ENCODE assay signal across 22 cellular contexts in genomic region chr19:39248806-39249205, GRCh38. TPM values are rescaled to one million over a fixed set of nuclear protein-coding genes. Genes with fewer than 3 reads are reported as not detected.
DNase-seq lines count a peak whose midpoint lies in the region; ATAC-seq and TF ChIP-seq lines count a peak whose summit lies in the region.
"Had no signal": no experiment of that assay in that cellular context is flagged by ENCODE, and none has a peak within 500 bp of the region (broad histone marks: within the 10 kb centered on the region; RNA-seq: fewer than 3 reads in every experiment).

TSS of gene IFNL4 (minus strand) at chr19:39248856.

- no peak for DNase-seq in thoracic aorta (ENCODE audit: low spot score)
- DNase-seq in SW480 (ENCODE audit: low spot score) = no peak
- no peak for DNase-seq in midbrain (lab: John Stamatoyannopoulos, UW)
- DNase-seq: activated CD4-positive, alpha-beta T cell treated with anti-CD3 and anti-CD28 coated beads for 4 hours; activated naive CD4-positive, alpha-beta T cell treated with anti-CD3 and anti-CD28 coated beads, Interleukin-2, amount 10 ng/mL, durations not matched to agents 7 days and 5 days; body of pancreas; DMS53; glutamatergic neuron; left cardiac atrium; MM.1S; naive B cell; NCI-H187 treated with DMSO at 0.1 percent for 48 hours; SHP77; substantia nigra; T-helper 9 cell had no signal

- ATAC-seq in thoracic aorta (ENCODE audit: insufficient number of reproducible peaks, low FRiP score, low read depth) = no peak
- ATAC-seq in GM21723 (IDR thresholded peaks at IDR 0.05; ENCODE audit: unreplicated experiment) = no peak
- ATAC-seq: body of pancreas, esophagus mucosa, left cardiac atrium had no signal

- H3K9ac ChIP-seq in HUES64 (ENCODE audit: low read depth, low read length) = no peak within 1 kb of the TSS; the same call in 1 of the 2 replicates

- no peaks in the 10 kb centered on the region; the same call in 1 of the 2 replicates for H3K4me1 ChIP-seq in HUES64 (ENCODE audit: insufficient read depth, low read length)
- no peaks in the 10 kb centered on the region for H3K4me1 ChIP-seq in ectodermal cell (ENCODE audit: control insufficient read depth, insufficient read depth, low read length)
- no peaks in the 10 kb centered on the region for H3K4me1 ChIP-seq in mesodermal cell (ENCODE audit: control insufficient read depth, insufficient read depth, low read length, poor library complexity, severe bottlenecking)
- H3K4me1 ChIP-seq in thoracic aorta (ENCODE audit: control insufficient read depth in 1 of 2, low read depth in 2 of 2) = peaks cover 0 to 10% of the 10 kb centered on the region in 2 donors

- H3K36me3 ChIP-seq in HUES64 (ENCODE audit: insufficient read depth, low read length) = no peaks in the 10 kb centered on the region
- H3K36me3 ChIP-seq in ectodermal cell (ENCODE audit: control insufficient read depth, insufficient read depth, low read length) = no peaks in the 10 kb centered on the region
- no peaks in the 10 kb centered on the region for H3K36me3 ChIP-seq in mesodermal cell (ENCODE audit: control insufficient read depth, insufficient read depth, low read length)
- H3K36me3 ChIP-seq in thoracic aorta = no peaks in the 10 kb centered on the region

- peak within 1 kb of the TSS; percentile 40 for H3K4me3 ChIP-seq in HUES64 (ENCODE audit: low read length)
- H3K4me3 ChIP-seq in ectodermal cell (ENCODE audit: insufficient read depth, low read depth, low read length) = peak within 1 kb of the TSS; percentile 13
- H3K4me3 ChIP-seq in mesodermal cell (ENCODE audit: extremely low read depth, insufficient read depth, low read length, poor library complexity, severe bottlenecking) = peak within 1 kb of the TSS; percentile 1
- H3K4me3 ChIP-seq in thoracic aorta = peak within 1 kb of the TSS; percentile 41
- H3K4me3 ChIP-seq: body of pancreas had no signal

- WGBS in HUES64 = 70% methylated on average over 13 of the region's 13 CpGs
- 70 to 73% methylated on average over 13 of the region's 13 CpGs for WGBS in ectodermal cell, 2 experiments
- WGBS in mesodermal cell (ENCODE audit: insufficient coverage in 2 of 2), 2 experiments = 62 to 69% methylated on average over 8 to 12 of the region's 13 CpGs

- H3K9me3 ChIP-seq in HUES64 (ENCODE audit: insufficient read depth, low read depth, low read length) (no peaks in the 10 kb centered on the region), ectodermal cell (ENCODE audit: control insufficient read depth, low read length) (no peaks in the 10 kb centered on the region), mesodermal cell (ENCODE audit: control insufficient read depth, low read length) (no peaks in the 10 kb centered on the region), thoracic aorta (no peaks in the 10 kb centered on the region)
- H3K9me3 ChIP-seq: body of pancreas had no signal

- peaks cover 56% of the 10 kb centered on the region for H3K27me3 ChIP-seq in HUES64 (ENCODE audit: insufficient read depth, low read length)
- peaks cover 76% of the 10 kb centered on the region for H3K27me3 ChIP-seq in ectodermal cell (ENCODE audit: control insufficient read depth, insufficient read depth, low read length, poor library complexity, severe bottlenecking)
- peaks cover 5% of the 10 kb centered on the region for H3K27me3 ChIP-seq in thoracic aorta (replicated peaks; ENCODE audit: insufficient read depth)

- H3K27ac ChIP-seq in HUES64 (ENCODE audit: low read depth, low read length) = no peak within 1 kb of the TSS
- no peak within 1 kb of the TSS for H3K27ac ChIP-seq in ectodermal cell (ENCODE audit: insufficient read depth, low read depth, low read length, poor library complexity, severe bottlenecking)
- no peak within 1 kb of the TSS for H3K27ac ChIP-seq in mesodermal cell (ENCODE audit: low read depth, low read length, severe bottlenecking)
- no peak within 1 kb of the TSS for H3K27ac ChIP-seq in thoracic aorta
- H3K27ac ChIP-seq: body of pancreas, C4-2B had no signal

- no peak for TF ChIP-seq CTCF in thoracic aorta (IDR thresholded peaks at IDR 0.05)

RNA-seq across cellular contexts. Expression of gene IFNL4, which starts in this region (rescaled TPM):
- polyA plus RNA-seq in HUES64 (2013, experiment 1 of 2) = not detected
- polyA plus RNA-seq in HUES64 (2013, experiment 2 of 2) = not detected
- polyA plus RNA-seq in ectodermal cell (2013, experiment 1 of 4) = not detected
- polyA plus RNA-seq in ectodermal cell (2013, experiment 2 of 4) = not detected
- not detected for polyA plus RNA-seq in ectodermal cell (2013, experiment 3 of 4)
- polyA plus RNA-seq in ectodermal cell (2013, experiment 4 of 4) = not detected
- not detected for polyA plus RNA-seq in mesodermal cell (2013, experiment 1 of 2)
- not detected for polyA plus RNA-seq in mesodermal cell (2013, experiment 2 of 2)
- total RNA-seq in thoracic aorta = not detected
- total RNA-seq: body of pancreas, esophagus mucosa, left cardiac atrium, NCI-H460 had no signal
